In genomic region chr14:30572237-30572636, GRCh38 we compare ENCODE assay signal across 23 cellular contexts.
"Had no signal": no experiment of that assay in that cellular context is flagged by ENCODE, and none has a peak within 500 bp of the region (broad histone marks: within the 10 kb centered on the region; RNA-seq: fewer than 3 reads in every experiment).

No MANE protein-coding gene starts in this region.

- FAIRE-seq: keratinocyte, urothelium cell line had no signal

- DNase-seq: hippocampal formation; kidney glomerular epithelial cell; left ventricle myocardium inferior; mesendoderm; midbrain; mucosa of descending colon; naive thymus-derived CD4-positive, alpha-beta T cell; ovary; stimulated activated CD4-positive, alpha-beta T cell treated with anti-CD3 and anti-CD28 coated beads, Interleukin-12 subunit alpha, Interleukin-12 subunit beta, amount 100 ng/mL, for 4 hours; stimulated activated CD4-positive, alpha-beta T cell treated with anti-CD3 and anti-CD28 coated beads, Interleukin-15, amount 100 ng/mL, for 24 hours; stimulated activated CD4-positive, alpha-beta T cell treated with anti-CD3 and anti-CD28 coated beads, Interleukin-2, amount 100 ng/mL, for 24 hours; stimulated activated CD4-positive, alpha-beta T cell treated with anti-CD3 and anti-CD28 coated beads, Interleukin-4, amount 100 ng/mL, for 1 hour; stimulated activated naive B cell treated with anti-CD40 and anti-IgM and Interleukin-4, amounts not matched to agents 10 μg/mL and 1 μg/mL and 100 μg/mL, for 72 hours; tibial artery; trophoblast cell; upper lobe of right lung had no signal

- H3K27me3 ChIP-seq: ovary, right atrium auricular region, suprapubic skin, tibial artery, upper lobe of right lung had no signal

- H3K4me3 ChIP-seq: left ventricle myocardium inferior, lung, mucosa of descending colon, ovary, right atrium auricular region, skin epidermis, suprapubic skin, thoracic aorta, tibial artery, upper lobe of right lung had no signal

- H3K9me3 ChIP-seq: left ventricle myocardium inferior, mucosa of descending colon, ovary, right atrium auricular region, suprapubic skin, thoracic aorta, tibial artery, upper lobe of right lung had no signal

- H3K4me1 ChIP-seq: left ventricle myocardium inferior, right atrium auricular region, upper lobe of right lung had no signal

- H3K36me3 ChIP-seq: left ventricle myocardium inferior, ovary, right atrium auricular region, suprapubic skin, thoracic aorta, tibial artery, upper lobe of right lung had no signal
